ENCODE assay signal across 22 cellular contexts in genomic region chr15:93708721-93709120, GRCh38.
"Had no signal": no experiment of that assay in that cellular context is flagged by ENCODE, and none has a peak within 500 bp of the region (broad histone marks: within the 10 kb centered on the region; RNA-seq: fewer than 3 reads in every experiment).

No MANE protein-coding gene starts in this region.

- H2AFZ ChIP-seq: hepatocyte had no signal

- DNase-seq: cortex of kidney; effector CD8-positive, alpha-beta T cell; effector memory CD8-positive, alpha-beta T cell; endodermal cell; foreskin keratinocyte; heart left ventricle; hypothalamus; immature natural killer cell; islet precursor cell; kidney; kidney glomerular epithelial cell; left colon; left lung; left ventricle myocardium superior; lower lobe of right lung; mesenchymal stem cell; mucosa of descending colon had no signal

- H3K27ac Mint-ChIP-seq: dendritic cell treated with granulocyte-macrophage colony-stimulating factor and Interleukin-4, amounts not matched to agents 40 ng/mL and 50 ng/mL, for 4 days; effector memory CD8-positive, alpha-beta T cell; endodermal cell; immature natural killer cell; mesothelial cell of epicardium had no signal

- H3K27ac ChIP-seq: esophagus muscularis mucosa, foreskin keratinocyte, gastroesophageal sphincter, heart left ventricle, hepatocyte, left lung, lower lobe of right lung had no signal

- H3K36me3 ChIP-seq: esophagus muscularis mucosa, gastroesophageal sphincter, heart left ventricle, left lung, lower lobe of right lung had no signal

- H3K27me3 ChIP-seq: esophagus muscularis mucosa, foreskin keratinocyte, gastroesophageal sphincter, heart left ventricle, hepatocyte, left lung had no signal

- H3K4me3 Mint-ChIP-seq: dendritic cell treated with granulocyte-macrophage colony-stimulating factor and Interleukin-4, amounts not matched to agents 40 ng/mL and 50 ng/mL, for 4 days; effector memory CD8-positive, alpha-beta T cell; endodermal cell; immature natural killer cell; mesothelial cell of epicardium had no signal

- H3K4me2 ChIP-seq: hepatocyte had no signal

- H3K4me3 ChIP-seq: esophagus muscularis mucosa, gastroesophageal sphincter, heart left ventricle, hepatocyte, left lung, lower lobe of right lung, mucosa of descending colon had no signal

- H3K36me3 Mint-ChIP-seq: immature natural killer cell, mesothelial cell of epicardium had no signal

- H3K9me3 ChIP-seq: esophagus muscularis mucosa, gastroesophageal sphincter, heart left ventricle, left lung, lower lobe of right lung, mucosa of descending colon had no signal

- H3K79me2 ChIP-seq: hepatocyte had no signal

- ATAC-seq: effector memory CD8-positive, alpha-beta T cell; foreskin keratinocyte; gastroesophageal sphincter; heart left ventricle; left colon; left lung; left ventricle myocardium superior; lower lobe of right lung; mucosa of descending colon had no signal

- H3K4me1 ChIP-seq: foreskin keratinocyte, gastroesophageal sphincter, heart left ventricle, left lung, lower lobe of right lung had no signal

- H3K9me3 Mint-ChIP-seq: dendritic cell treated with granulocyte-macrophage colony-stimulating factor and Interleukin-4, amounts not matched to agents 40 ng/mL and 50 ng/mL, for 4 days; effector memory CD8-positive, alpha-beta T cell; endodermal cell; immature natural killer cell had no signal

- H3K4me1 Mint-ChIP-seq: endodermal cell, immature natural killer cell had no signal
